ENCODE assay signal across 1 cellular context in genomic region chr9:122216138-122216797, GRCh38.
TF ChIP-seq lines count a peak whose summit lies in the region.

No MANE protein-coding gene starts in this region.

TF ChIP-seq in H1, 55 proteins besides CTCF, POLR2A, EP300 and RAD21:
- TF ChIP-seq EGR1 (IDR thresholded peaks at IDR 0.05; ENCODE audit: borderline replicate concordance, low read depth, low read length) = 0 out of 2 replicates have a peak, but pooled peaks have one; percentile 12
- TF ChIP-seq KDM5A (IDR thresholded peaks at IDR 0.05; ENCODE audit: low read length) = no peak
- peak; percentile 73 for TF ChIP-seq SP1 (IDR thresholded peaks at IDR 0.05; ENCODE audit: low read depth, low read length)
- no peak for TF ChIP-seq POU5F1 (IDR thresholded peaks at IDR 0.05; ENCODE audit: low read depth, low read length)
- peak; percentile 23 for TF ChIP-seq EZH2 (IDR thresholded peaks at IDR 0.05; ENCODE audit: low read depth, low read length, severe bottlenecking)
- TF ChIP-seq RNF2 (IDR thresholded peaks at IDR 0.05; ENCODE audit: borderline replicate concordance, low read depth, low read length, missing control alignments, poor library complexity, severe bottlenecking) = peak; percentile 36
